In the genomic region with DNA sequence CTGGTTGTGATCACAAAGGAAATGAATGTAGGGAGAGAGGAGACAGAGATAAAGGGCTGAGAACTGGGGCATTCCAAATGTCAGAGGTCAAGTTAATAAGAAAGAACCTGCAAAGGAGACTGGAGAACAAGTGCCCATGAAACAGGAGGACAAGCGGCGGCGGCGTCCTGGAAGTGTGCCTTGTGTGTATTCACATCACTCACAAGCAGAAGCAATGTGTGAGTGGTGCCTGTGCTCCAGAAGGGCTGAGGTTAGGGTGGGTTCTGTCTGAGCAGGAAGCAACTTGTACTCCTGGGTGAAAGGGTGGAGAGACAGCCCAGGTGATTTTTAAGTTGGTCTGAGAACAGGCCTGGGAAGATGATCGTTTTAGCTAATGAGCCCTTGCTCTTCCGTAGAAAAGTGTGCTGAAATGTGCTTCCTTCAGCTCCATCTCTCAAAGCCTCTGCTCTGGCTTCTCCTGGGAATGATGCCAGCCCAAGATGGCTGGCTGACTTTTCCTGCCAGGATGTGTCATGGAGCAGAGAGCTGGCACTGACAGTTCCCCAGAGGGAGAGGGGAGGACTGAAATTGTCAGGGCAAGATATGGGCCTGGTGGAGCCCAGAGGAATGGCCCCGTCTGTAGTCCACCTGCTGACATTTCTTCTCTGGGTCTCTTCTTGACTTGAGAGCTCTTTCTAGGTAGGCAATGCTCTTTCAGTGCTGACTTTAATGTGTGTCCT, we compare ENCODE assay signal across 9 cellular contexts. TPM values are rescaled to one million over a fixed set of nuclear protein-coding genes. Genes with fewer than 3 reads are reported as not detected.
A peak's percentile ranks its signal among the peaks of the same experiment; 100 is the strongest.
DNase-seq lines count a peak whose midpoint lies in the region; ATAC-seq, FAIRE-seq and TF ChIP-seq lines count a peak whose summit lies in the region.
"Had no signal": no experiment of that assay in that cellular context is flagged by ENCODE, and none has a peak within 500 bp of the region (broad histone marks: within the 10 kb centered on the region; RNA-seq: fewer than 3 reads in every experiment).

No MANE protein-coding gene starts in this region.

- intact Hi-C loops in pancreas (cut with DNase I), result no loop called here
- intact Hi-C loops in activated CD4-positive, alpha-beta memory T cell treated with anti-CD3 and anti-CD28 coated beads for 36 hours (cut with micrococcal nuclease), result no loop called here

- no peak overlapping the region for H3K4me3 Mint-ChIP-seq in activated CD4-positive, alpha-beta memory T cell treated with anti-CD3 and anti-CD28 coated beads for 36 hours

- no peaks in the 10 kb centered on the region for H3K9me3 Mint-ChIP-seq in activated CD4-positive, alpha-beta memory T cell treated with anti-CD3 and anti-CD28 coated beads for 36 hours

- peaks cover 3% of the 10 kb centered on the region for H3K4me1 Mint-ChIP-seq in activated CD4-positive, alpha-beta memory T cell treated with anti-CD3 and anti-CD28 coated beads for 36 hours (ENCODE audit: low read depth)

- H3K9me3 ChIP-seq in pancreas (no peaks in the 10 kb centered on the region), smooth muscle cell (replicated peaks; ENCODE audit: low read depth) (no peaks in the 10 kb centered on the region)

- H3K36me3 ChIP-seq in pancreas (no peaks in the 10 kb centered on the region), smooth muscle cell (ENCODE audit: low read depth) (no peaks in the 10 kb centered on the region)

- DNase-seq in Daoy (ENCODE audit: low read depth) (peak; percentile 64), NCI-H446 (lab: John Stamatoyannopoulos, UW) (peak; percentile 93 to 97), pancreas (peak in 4 of 6 donors; percentile 49 to 74 (median 70)), DMS53 treated with DMSO at 0.1 percent for 48 hours (lab: John Stamatoyannopoulos, UW; ENCODE audit: unreplicated experiment) (no peak), smooth muscle cell (lab: John Stamatoyannopoulos, UW; ENCODE audit: unreplicated experiment) (no peak)
- no peak for DNase-seq in activated CD4-positive, alpha-beta memory T cell treated with anti-CD3 and anti-CD28 coated beads for 36 hours
- DNase-seq: SHP77 had no signal

- H3K4me2 ChIP-seq in smooth muscle cell, result no peak overlapping the region

- no peaks in the 10 kb centered on the region for H4K20me1 ChIP-seq in smooth muscle cell (ENCODE audit: low read depth)

- no peak overlapping the region for H2AFZ ChIP-seq in smooth muscle cell (ENCODE audit: low read depth)

- POLR2A ChIA-PET in activated CD4-positive, alpha-beta memory T cell treated with anti-CD3 and anti-CD28 coated beads for 36 hours (lab: Charles Lee), result no interaction called here

- no peaks in the 10 kb centered on the region for H3K36me3 Mint-ChIP-seq in activated CD4-positive, alpha-beta memory T cell treated with anti-CD3 and anti-CD28 coated beads for 36 hours

- H3K27me3 ChIP-seq in pancreas (no peaks in the 10 kb centered on the region), smooth muscle cell (ENCODE audit: low read depth) (peaks cover 67% of the 10 kb centered on the region)

- H3K27ac Mint-ChIP-seq in activated CD4-positive, alpha-beta memory T cell treated with anti-CD3 and anti-CD28 coated beads for 36 hours, result no peak overlapping the region

- peaks cover 2% of the 10 kb centered on the region for H3K27me3 Mint-ChIP-seq in activated CD4-positive, alpha-beta memory T cell treated with anti-CD3 and anti-CD28 coated beads for 36 hours

- no peak overlapping the region for H3K4me3 ChIP-seq in pancreas
- H3K4me3 ChIP-seq in smooth muscle cell, result no peak overlapping the region

- no peak for TF ChIP-seq CTCF in pancreas (IDR thresholded peaks at IDR 0.05)
- TF ChIP-seq CTCF in smooth muscle cell (IDR thresholded peaks at IDR 0.05; ENCODE audit: borderline replicate concordance, insufficient read depth, poor library complexity, severe bottlenecking), result no peak

- H3K79me2 ChIP-seq in smooth muscle cell (ENCODE audit: low read depth), result no peaks in the 10 kb centered on the region

- peaks cover 5 to 13% (median 10%) of the 10 kb centered on the region in 3 donors for H3K4me1 ChIP-seq in pancreas
- no peaks in the 10 kb centered on the region for H3K4me1 ChIP-seq in smooth muscle cell (ENCODE audit: low read depth)

- no peak for FAIRE-seq in pancreas (lab: Jason Lieb, UNC)

- no peak overlapping the region for H3K9ac ChIP-seq in smooth muscle cell (ENCODE audit: low read depth)

- peak overlapping the region in 3 of 4 donors; percentile 10 to 28 (median 11) for H3K27ac ChIP-seq in pancreas
- H3K27ac ChIP-seq in smooth muscle cell (ENCODE audit: low read depth), result no peak overlapping the region

- WGBS in pancreas, 2 donors, result 40 to 48% methylated on average over 7 of the region's 7 CpGs
- WGBS in smooth muscle cell (ENCODE audit: low lambda C conversion rate), result 85% methylated on average over 7 of the region's 7 CpGs

- peak; percentile 37 for ATAC-seq in esophagus mucosa
- peak; percentile 61 to 80 (median 70) for ATAC-seq in pancreas
- no peak for ATAC-seq in GM21390 (IDR thresholded peaks at IDR 0.05; ENCODE audit: unreplicated experiment)

- CTCF ChIA-PET in activated CD4-positive, alpha-beta memory T cell treated with anti-CD3 and anti-CD28 coated beads for 36 hours (lab: Charles Lee), result interaction anchor here (0.8 to 2.7 kb wide), 4 partner anchors 12 to 222 kb away, joined by 3 to 17 read pairs (median 3); no protein-coding TSS in a partner anchor

- no peaks in the 10 kb centered on the region for H3F3A ChIP-seq in smooth muscle cell (ENCODE audit: low read depth)

RNA-seq across cellular contexts. Expression of a gene that starts 25.1 kb away (rescaled TPM):
- total RNA-seq in Daoy (2014; rRNA removed; shearing (Covaris generic)), result 0.29 and 0.83 TPM in 2 replicates
- 11.1 TPM for total RNA-seq in esophagus mucosa
- 10 to 100 TPM in 5 of 6 donors, 1 to 10 TPM in 1; 9.5 to 23.8 (median 15.0) TPM for total RNA-seq in pancreas
- 10 to 100 TPM; 13.2 to 18.5 TPM for polyA plus RNA-seq in pancreas
- total RNA-seq in activated CD4-positive, alpha-beta memory T cell treated with anti-CD3 and anti-CD28 coated beads for 36 hours, result under 1 TPM; 0.52 to 0.80 TPM
- 0.45 and 0.67 TPM in 2 replicates for total RNA-seq in smooth muscle cell
- polyA plus RNA-seq in smooth muscle cell, result 0.85 and 2.5 TPM in 2 replicates

RNA-seq across cellular contexts. Expression of a gene that starts 26.8 kb away (rescaled TPM):
- 22.5 and 30.7 TPM in 2 replicates for total RNA-seq in Daoy (2014; rRNA removed; shearing (Covaris generic))
- total RNA-seq in esophagus mucosa (27.5 TPM), pancreas (10 to 100 TPM; 16.4 to 47.9 (median 23.4) TPM), smooth muscle cell (68.1 and 74.8 TPM in 2 replicates)
- polyA plus RNA-seq in pancreas (10 to 100 TPM in 1 of 2 donors, 1 to 10 TPM in 1; 7.8 to 11.8 TPM), smooth muscle cell (24.1 and 25.0 TPM in 2 replicates)
- total RNA-seq in activated CD4-positive, alpha-beta memory T cell treated with anti-CD3 and anti-CD28 coated beads for 36 hours, result 10 to 100 TPM; 54.9 to 57.1 TPM

Comparison
In these comparisons a context has a peak if more than half of its experiments do, and no peak if none do; other contexts are left out.
1. DNase-seq: peak in Daoy (single experiment), NCI-H446 (2 of 2) and pancreas (4 of 6); none in DMS53 treated with DMSO at 0.1 percent for 48 hours (single experiment), activated CD4-positive, alpha-beta memory T cell treated with anti-CD3 and anti-CD28 coated beads for 36 hours (single experiment) and smooth muscle cell (single experiment).